In the genomic region with DNA sequence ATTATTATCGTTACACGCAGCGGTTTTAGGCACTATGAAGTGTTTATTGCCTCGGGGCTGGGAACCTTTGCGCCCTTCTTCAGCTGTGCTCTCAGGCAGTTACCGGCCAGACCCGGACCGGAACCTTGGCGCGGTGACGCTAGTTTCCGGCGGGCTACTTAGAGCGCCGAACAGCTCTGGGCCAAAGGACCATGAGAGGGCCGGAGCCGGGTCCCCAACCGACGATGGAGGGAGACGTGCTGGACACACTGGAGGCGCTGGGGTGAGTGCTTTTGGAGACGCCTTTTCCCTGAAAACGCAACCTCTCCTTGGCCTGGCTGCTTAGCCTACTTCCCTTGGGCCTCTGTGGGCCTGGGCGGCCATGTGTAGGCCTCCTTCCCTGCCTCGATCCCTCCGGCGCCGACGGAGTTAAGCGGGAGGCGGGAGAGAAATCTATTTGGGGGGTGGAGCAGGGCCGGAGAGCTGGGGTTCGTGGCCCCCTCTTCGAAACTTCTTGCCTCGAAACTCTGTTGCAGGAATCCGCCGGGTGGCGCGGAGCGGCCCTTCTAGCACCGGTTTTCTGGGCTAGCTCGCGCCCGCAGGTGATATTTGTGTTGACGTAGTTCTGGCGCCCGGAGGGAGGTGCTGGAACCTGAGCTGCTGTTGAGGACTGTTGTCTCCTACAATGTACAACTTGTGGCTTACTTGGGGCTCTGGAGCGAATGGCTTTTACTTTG, we compare ENCODE assay signal across 8 cellular contexts. TPM values are rescaled to one million over a fixed set of nuclear protein-coding genes. Genes with fewer than 3 reads are reported as not detected.
A peak's percentile ranks its signal among the peaks of the same experiment; 100 is the strongest.
DNase-seq lines count a peak whose midpoint lies in the region; ATAC-seq lines count a peak whose summit lies in the region.

Gene FAM98B (plus strand): TSS at position 157 of the 716 bp plus-strand sequence. CDS start 35 bp downstream, at position 192.

- peak within 1 kb of the TSS; percentile 85 for H3K27ac ChIP-seq in cingulate gyrus (ENCODE audit: low read depth, low read length)

- DNase-seq in Ammon's horn (ENCODE audit: low spot score) (peak; percentile 87), NCI-H460 (ENCODE audit: extremely low read depth, low read depth) (peak; percentile 79), kidney tubule cell (ENCODE audit: low spot score) (peak; percentile 89)
- peak; percentile 75 to 87 for DNase-seq in activated CD4-positive, alpha-beta T cell treated with anti-CD3 and anti-CD28 coated beads for 4 hours
- DNase-seq in stimulated activated CD4-positive, alpha-beta T cell treated with anti-CD3 and anti-CD28 coated beads, Interleukin-1b, Interleukin-23, amount 100 ng/mL, for 24 hours (ENCODE audit: low read depth in 4 of 4, low spot score in 1 of 4) = peak; percentile 79 to 88 (median 84)

- ATAC-seq in GM19035 (IDR thresholded peaks at IDR 0.05; ENCODE audit: unreplicated experiment) (peak; percentile 95), HG03342 (IDR thresholded peaks at IDR 0.05; ENCODE audit: unreplicated experiment) (peak; percentile 79)

RNA-seq across cellular contexts. Expression of gene FAM98B, which starts in this region (rescaled TPM):
- total RNA-seq in NCI-H460 (2014; rRNA removed; shearing (Covaris generic)) = 17.8 and 19.9 TPM in 2 replicates
- 3.6 and 3.9 TPM in 2 replicates for polyA plus RNA-seq in NCI-H460 (2014; cell fraction: nucleus; rRNA removed)

Comparison
In these comparisons a context has a peak if more than half of its experiments do, and no peak if none do; other contexts are left out.
1. Peak in every context shown above with its lines: DNase-seq, ATAC-seq and H3K27ac ChIP-seq.